In the genomic region with DNA sequence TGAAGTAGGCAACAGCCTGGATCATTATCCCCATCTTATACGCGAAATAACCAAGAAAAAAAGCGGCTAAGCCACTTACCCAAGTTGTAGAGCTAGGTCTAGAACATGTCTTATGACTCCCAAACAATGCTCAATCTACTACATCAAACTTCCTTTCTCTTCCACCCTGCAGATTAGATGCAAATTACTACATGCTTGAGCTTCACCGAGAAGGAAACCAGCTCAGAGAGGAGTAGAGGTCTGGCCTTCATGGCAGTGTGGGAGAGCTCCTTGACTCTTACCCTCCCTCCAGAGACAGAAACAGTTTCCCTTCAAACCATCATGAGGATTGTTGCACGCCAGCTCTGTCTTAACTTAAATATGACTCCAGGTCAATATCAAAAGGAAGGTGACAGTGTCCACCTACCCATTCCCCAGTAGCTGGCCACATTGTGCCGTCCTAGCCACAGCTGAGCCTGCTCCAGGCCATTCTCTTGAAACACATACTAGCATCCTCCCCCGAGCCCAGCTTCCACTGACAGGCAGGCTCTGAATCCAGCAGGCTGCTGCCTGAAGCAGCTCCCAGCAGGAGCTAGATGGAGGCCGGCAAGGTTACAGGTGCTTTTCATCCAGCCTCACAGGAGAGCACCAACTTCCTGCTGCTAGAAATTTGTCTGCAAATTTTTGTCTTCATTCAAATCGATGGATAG, we compare ENCODE assay signal across 20 cellular contexts. TPM values are rescaled to one million over a fixed set of nuclear protein-coding genes. Genes with fewer than 3 reads are reported as not detected.
DNase-seq lines count a peak whose midpoint lies in the region; ATAC-seq and TF ChIP-seq lines count a peak whose summit lies in the region.
"Had no signal": no experiment of that assay in that cellular context is flagged by ENCODE, and none has a peak within 500 bp of the region (broad histone marks: within the 10 kb centered on the region; RNA-seq: fewer than 3 reads in every experiment).

No MANE protein-coding gene starts in this region.

- DNase-seq in GM23338 (ENCODE audit: low spot score) (peak; percentile 74), MV-4-11 (lab: John Stamatoyannopoulos, UW) (peak; percentile 26), ecto neural progenitor cell (ENCODE audit: low spot score) (peak; percentile 76), neuronal stem cell (ENCODE audit: low spot score) (no peak), NCI-H2081 treated with DMSO at 0.1 percent for 48 hours (lab: John Stamatoyannopoulos, UW) (no peak)
- no peak for DNase-seq in activated T-cell treated with anti-CD3 and anti-CD28 coated beads, Interleukin-2, amount 50 U/mL, for 72 hours
- no peak for DNase-seq in activated naive CD4-positive, alpha-beta T cell treated with Interleukin-2 at 50 U/mL for 16 hours
- DNase-seq: activated CD4-positive, alpha-beta T cell treated with anti-CD3 and anti-CD28 coated beads, Interleukin-2, amount 50 U/mL, for 4 hours; activated naive CD8-positive, alpha-beta T cell treated with anti-CD3 and anti-CD28 coated beads, Interleukin-2, amount 10 ng/mL, durations not matched to agents 7 days and 5 days; activated T-cell treated with anti-CD3 and anti-CD28 coated beads, Interleukin-2, amount 50 U/mL, for 24 hours; BE2C; effector CD8-positive, alpha-beta T cell; heart right ventricle; Kasumi-1; mucosa of descending colon; NCI-H1436 treated with DMSO at 0.1 percent for 48 hours; NCI-H524 treated with DMSO at 0.1 percent for 48 hours had no signal

- H3K79me1 ChIP-seq in neuronal stem cell (ENCODE audit: low read depth, low read length) = no peaks in the 10 kb centered on the region

- no peak overlapping the region for H2BK120ac ChIP-seq in neuronal stem cell (ENCODE audit: low read depth, low read length)

- no CpG with 5 or more reads among the region's 9 CpGs for WGBS in neuronal stem cell (ENCODE audit: extremely low coverage in 2 of 2, insufficient read length in 2 of 2, insufficient replicate concordance in 1 of 2), 2 donors

- H3K23ac ChIP-seq in neuronal stem cell (ENCODE audit: low read depth, low read length, poor library complexity) = no peak overlapping the region

- TF ChIP-seq CTCF in GM23338 (conservative IDR thresholded peaks at IDR 0.05; ENCODE audit: low read depth in 2 of 2) = no peak

- H3K14ac ChIP-seq in neuronal stem cell (ENCODE audit: low read length) = no peak overlapping the region

- peaks cover 11% of the 10 kb centered on the region for H3K27me3 Mint-ChIP-seq in GM23338 (ENCODE audit: insufficient read depth, low read depth, poor library complexity)
- peaks cover 5% of the 10 kb centered on the region for H3K27me3 Mint-ChIP-seq in activated T-cell treated with anti-CD3 and anti-CD28 coated beads, Interleukin-2, amount 50 U/mL, for 72 hours (ENCODE audit: low read depth)

- no peak overlapping the region for H3K4me3 Mint-ChIP-seq in GM23338
- no peak overlapping the region for H3K4me3 Mint-ChIP-seq in activated T-cell treated with anti-CD3 and anti-CD28 coated beads, Interleukin-2, amount 50 U/mL, for 72 hours
- H3K4me3 Mint-ChIP-seq: activated naive CD8-positive, alpha-beta T cell treated with anti-CD3 and anti-CD28 coated beads, Interleukin-2, amount 10 ng/mL, durations not matched to agents 7 days and 5 days; activated T-cell treated with anti-CD3 and anti-CD28 coated beads, Interleukin-2, amount 50 U/mL, for 24 hours had no signal

- H3F3A ChIP-seq in GM23338 (replicated peaks; ENCODE audit: low read depth) = 0 out of 2 replicates have a peak, but pooled peaks cover 8% of the 10 kb centered on the region

- peaks cover 0 to 5% of the 10 kb centered on the region in 2 donors for H3K9me3 ChIP-seq in neuronal stem cell (replicated peaks in 1 of 2; ENCODE audit: control insufficient read depth in 2 of 2, insufficient read depth in 1 of 2, low read depth in 1 of 2, low read length in 2 of 2)
- H3K9me3 ChIP-seq: BE2C, mucosa of descending colon had no signal

- 0 out of 2 replicates have a peak overlapping the region, but pooled peaks have one; percentile 6 for H3K27ac Mint-ChIP-seq in GM23338
- H3K27ac Mint-ChIP-seq in activated T-cell treated with anti-CD3 and anti-CD28 coated beads, Interleukin-2, amount 50 U/mL, for 72 hours = no peak overlapping the region
- H3K27ac Mint-ChIP-seq: activated naive CD8-positive, alpha-beta T cell treated with anti-CD3 and anti-CD28 coated beads, Interleukin-2, amount 10 ng/mL, durations not matched to agents 7 days and 5 days; activated T-cell treated with anti-CD3 and anti-CD28 coated beads, Interleukin-2, amount 50 U/mL, for 24 hours had no signal

- peak overlapping the region; percentile 43 for H3K27ac ChIP-seq in GM23338 (ENCODE audit: low read depth)
- H3K27ac ChIP-seq in neuronal stem cell (replicated peaks; ENCODE audit: low read length) = no peak overlapping the region
- H3K27ac ChIP-seq: heart right ventricle, thoracic aorta had no signal

- no peaks in the 10 kb centered on the region for H3K9me3 Mint-ChIP-seq in GM23338
- no peaks in the 10 kb centered on the region for H3K9me3 Mint-ChIP-seq in activated T-cell treated with anti-CD3 and anti-CD28 coated beads, Interleukin-2, amount 50 U/mL, for 72 hours
- H3K9me3 Mint-ChIP-seq: activated T-cell treated with anti-CD3 and anti-CD28 coated beads, Interleukin-2, amount 50 U/mL, for 24 hours had no signal

- H3K4me3 ChIP-seq in GM23338 (no peak overlapping the region), neuronal stem cell (ENCODE audit: low read length in 2 of 2) (no peak overlapping the region)
- H3K4me3 ChIP-seq: heart right ventricle, mucosa of descending colon, thoracic aorta had no signal

- no peaks in the 10 kb centered on the region for H3K79me2 ChIP-seq in GM23338 (replicated peaks; ENCODE audit: insufficient read depth)

- H2AFZ ChIP-seq in GM23338 = no peak overlapping the region
- H2AFZ ChIP-seq in neuronal stem cell (ENCODE audit: low read length) = peak overlapping the region; percentile 24

- H3K36me3 Mint-ChIP-seq in GM23338 (ENCODE audit: low read depth) = no peaks in the 10 kb centered on the region; the same call in 2 of the 3 replicates
- no peaks in the 10 kb centered on the region for H3K36me3 Mint-ChIP-seq in activated T-cell treated with anti-CD3 and anti-CD28 coated beads, Interleukin-2, amount 50 U/mL, for 72 hours (ENCODE audit: insufficient read depth in 2 of 2)
- H3K36me3 Mint-ChIP-seq: activated naive CD8-positive, alpha-beta T cell treated with anti-CD3 and anti-CD28 coated beads, Interleukin-2, amount 10 ng/mL, durations not matched to agents 7 days and 5 days had no signal

- no peak overlapping the region for H4K8ac ChIP-seq in neuronal stem cell (ENCODE audit: low read depth, low read length)

- no peak overlapping the region for H3K9ac ChIP-seq in neuronal stem cell (ENCODE audit: low read depth, low read length, poor library complexity)

- H3K4me1 Mint-ChIP-seq in GM23338 = peaks cover 33% of the 10 kb centered on the region
- no peaks in the 10 kb centered on the region for H3K4me1 Mint-ChIP-seq in activated T-cell treated with anti-CD3 and anti-CD28 coated beads, Interleukin-2, amount 50 U/mL, for 72 hours (ENCODE audit: low read depth)

- H2AK5ac ChIP-seq in neuronal stem cell (ENCODE audit: low read depth, low read length) = no peak overlapping the region

- no peak overlapping the region for H3K18ac ChIP-seq in neuronal stem cell (ENCODE audit: low read length)

- no peaks in the 10 kb centered on the region for H3K27me3 ChIP-seq in GM23338 (ENCODE audit: insufficient read depth)
- peaks cover 0 to 5% (median 0%) of the 10 kb centered on the region in 3 experiments for H3K27me3 ChIP-seq in neuronal stem cell (ENCODE audit: control insufficient read depth in 3 of 3, insufficient read depth in 3 of 3, low read depth in 1 of 3, low read length in 3 of 3)
- H3K27me3 ChIP-seq: BE2C had no signal

- no peak overlapping the region for H2BK12ac ChIP-seq in neuronal stem cell (ENCODE audit: low read length)

- no peak overlapping the region for H2BK15ac ChIP-seq in neuronal stem cell (ENCODE audit: low read length)

- H3K4me2 ChIP-seq in GM23338 (peak overlapping the region; percentile 48), neuronal stem cell (ENCODE audit: insufficient read depth, low read length, poor library complexity, severe bottlenecking) (no peak overlapping the region)

- peak; percentile 58 for ATAC-seq in GM23338
- no peak for ATAC-seq in activated T-cell treated with anti-CD3 and anti-CD28 coated beads, Interleukin-2, amount 50 U/mL, for 72 hours (replicated peaks in 1 of 2)
- ATAC-seq: heart right ventricle, mucosa of descending colon had no signal

- no peak overlapping the region for H4K91ac ChIP-seq in neuronal stem cell (ENCODE audit: low read depth, low read length, poor library complexity)

- H3K4ac ChIP-seq in neuronal stem cell (ENCODE audit: low read length) = no peak overlapping the region

- no peaks in the 10 kb centered on the region for H3K9me2 ChIP-seq in GM23338 (ENCODE audit: insufficient read depth)

- H2BK5ac ChIP-seq in neuronal stem cell (ENCODE audit: low read length) = no peak overlapping the region

- no peaks in the 10 kb centered on the region for H4K20me1 ChIP-seq in GM23338 (replicated peaks; ENCODE audit: insufficient read depth)

- peaks cover 31% of the 10 kb centered on the region for H3K4me1 ChIP-seq in GM23338 (ENCODE audit: insufficient read depth)
- peaks cover 20 to 28% of the 10 kb centered on the region in 2 donors for H3K4me1 ChIP-seq in neuronal stem cell (ENCODE audit: control insufficient read depth in 2 of 2, insufficient read depth in 1 of 2, low read depth in 1 of 2, low read length in 2 of 2)

- H3K36me3 ChIP-seq in GM23338 (ENCODE audit: insufficient read depth) (no peaks in the 10 kb centered on the region), neuronal stem cell (replicated peaks in 1 of 2; ENCODE audit: control insufficient read depth in 2 of 2, insufficient read depth in 2 of 2, low read length in 2 of 2) (no peaks in the 10 kb centered on the region)
- H3K36me3 ChIP-seq: BE2C, heart right ventricle, thoracic aorta had no signal

TF ChIP-seq in GM23338, 12 proteins besides CTCF, POLR2A, EP300 and RAD21 (continues in another document):
- TF ChIP-seq NANOG (IDR thresholded peaks at IDR 0.05; ENCODE audit: borderline replicate concordance) (no peak), ZNF114 (CRISPR knock-in tag; IDR thresholded peaks at IDR 0.05) (no peak), ZNF331 (CRISPR knock-in tag; IDR thresholded peaks at IDR 0.05; ENCODE audit: low read depth) (no peak)

RNA-seq across cellular contexts. Expression of a gene that starts 56.8 kb away (rescaled TPM):
- total RNA-seq in GM23338 (2014; rRNA removed; shearing (Covaris generic)) = 0.14 TPM in 1 of 2 replicates, not detected in the other
- 0.10 TPM in 1 of 2 replicates, not detected in the other for polyA plus RNA-seq in GM23338 (2016; fragmentation: Nextera tagmentation; extraction: Ambion mirVana)
- not detected for polyA plus RNA-seq in neuronal stem cell (2013, experiment 1 of 2)
- polyA plus RNA-seq in neuronal stem cell (2013, experiment 2 of 2) = not detected
- total RNA-seq in activated T-cell treated with anti-CD3 and anti-CD28 coated beads, Interleukin-2, amount 50 U/mL, for 72 hours = not detected
- total RNA-seq: activated naive CD8-positive, alpha-beta T cell treated with anti-CD3 and anti-CD28 coated beads, Interleukin-2, amount 10 ng/mL, durations not matched to agents 7 days and 5 days; fibroblast of lung; kidney epithelial cell; thoracic aorta had no signal
- polyA plus RNA-seq: fibroblast of lung had no signal

Comparison
In these comparisons a context has a peak if more than half of its experiments do, and no peak if none do; other contexts are left out.
1. DNase-seq: peak in GM23338 (single experiment), MV-4-11 (single experiment) and ecto neural progenitor cell (single experiment); none in neuronal stem cell (single experiment), activated T-cell treated with anti-CD3 and anti-CD28 coated beads, Interleukin-2, amount 50 U/mL, for 72 hours (0 of 2), activated naive CD4-positive, alpha-beta T cell treated with Interleukin-2 at 50 U/mL for 16 hours (single experiment) and NCI-H2081 treated with DMSO at 0.1 percent for 48 hours (single experiment).